ENCODE assay signal across 9 cellular contexts in the genomic region with DNA sequence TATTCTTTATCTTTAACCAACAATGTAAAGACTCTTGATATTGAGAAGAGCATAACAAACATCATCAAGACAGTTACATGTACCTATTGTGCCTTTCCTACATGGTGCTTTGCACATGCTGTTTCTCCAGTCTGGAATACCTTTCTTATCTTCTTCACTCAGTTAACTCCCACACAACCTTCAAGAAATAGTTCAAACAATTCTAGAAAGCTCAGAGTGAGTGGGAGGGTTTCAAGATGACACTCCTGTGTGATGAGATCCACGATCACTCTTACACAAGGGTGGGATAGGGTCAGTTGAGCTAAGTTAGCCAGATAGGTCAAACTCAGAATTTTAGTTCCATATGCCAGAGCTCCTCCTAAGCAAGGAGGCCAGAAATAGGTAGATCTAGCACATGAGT.
"Had no signal": no experiment of that assay in that cellular context is flagged by ENCODE, and none has a peak within 500 bp of the region (broad histone marks: within the 10 kb centered on the region; RNA-seq: fewer than 3 reads in every experiment).

No MANE protein-coding gene starts in this region.

- H3K9ac ChIP-seq: KMS-11 had no signal

- H3K27me3 Mint-ChIP-seq: IgD-negative memory B cell had no signal

- FAIRE-seq: H1, H54, HTR-8/SVneo had no signal

- H3K27ac ChIP-seq: KMS-11 had no signal

- H3K4me3 Mint-ChIP-seq: GM23338, H9, IgD-negative memory B cell had no signal

- H3K4me3 ChIP-seq: GM23338 had no signal

- DNase-seq: H9, HCEC 1CT, KBM-7 had no signal

- H3K36me3 Mint-ChIP-seq: IgD-negative memory B cell had no signal

- H2AFZ ChIP-seq: GM23338 had no signal

- H3K4me1 Mint-ChIP-seq: GM23338, H9, IgD-negative memory B cell had no signal

- H3K9me3 Mint-ChIP-seq: GM23338, H9 had no signal

- ATAC-seq: GM23338 had no signal

- H3K4me2 ChIP-seq: GM23338, KMS-11 had no signal

- H3K27ac Mint-ChIP-seq: GM23338, H9, IgD-negative memory B cell had no signal
